Comparison of ENCODE assay signal across 15 cellular contexts in the genomic region with DNA sequence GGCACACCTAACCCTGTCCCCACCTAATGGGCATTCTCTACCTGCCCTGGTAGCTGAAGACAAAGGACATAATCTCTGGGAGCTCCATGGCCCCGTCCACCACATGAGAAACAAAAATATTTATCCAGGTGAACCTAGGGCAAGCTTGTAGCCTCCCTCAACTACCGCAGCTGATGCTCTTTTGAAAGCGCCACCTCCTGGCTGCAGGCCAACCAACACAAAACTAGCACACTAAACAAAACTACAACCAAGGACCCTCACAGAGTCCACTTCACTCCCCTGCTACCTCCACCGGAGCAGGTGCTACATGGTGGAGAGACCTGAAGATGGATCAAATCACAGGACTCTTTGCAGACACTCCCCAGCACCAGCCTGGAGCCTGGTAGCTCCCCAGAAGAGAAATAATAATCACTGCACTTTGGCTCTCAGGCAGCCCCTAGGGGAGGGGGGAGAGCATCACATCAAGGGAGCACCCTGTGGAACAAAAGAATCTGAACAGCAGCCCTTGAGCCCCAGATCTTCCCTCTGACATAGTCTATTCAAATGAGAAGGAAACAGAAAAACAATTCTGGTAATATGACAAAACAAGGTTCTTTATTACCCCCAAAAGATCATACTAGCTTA.
DNase-seq lines count a peak whose midpoint lies in the region; ATAC-seq, FAIRE-seq and TF ChIP-seq lines count a peak whose summit lies in the region.
"Had no signal": no experiment of that assay in that cellular context is flagged by ENCODE, and none has a peak within 500 bp of the region (broad histone marks: within the 10 kb centered on the region; RNA-seq: fewer than 3 reads in every experiment).

No MANE protein-coding gene starts in this region.

- H3K4me1 Mint-ChIP-seq in activated naive CD8-positive, alpha-beta T cell treated with anti-CD3 and anti-CD28 coated beads, Interleukin-2, amount 10 ng/mL, durations not matched to agents 7 days and 5 days: no peaks in the 10 kb centered on the region
- H3K4me1 Mint-ChIP-seq in activated naive CD8-positive, alpha-beta T cell treated with anti-CD3 and anti-CD28 coated beads for 36 hours: no peaks in the 10 kb centered on the region
- peaks cover 2% of the 10 kb centered on the region for H3K4me1 Mint-ChIP-seq in progenitor cell of endocrine pancreas (ENCODE audit: low read depth)

- H3K4me3 Mint-ChIP-seq in activated naive CD8-positive, alpha-beta T cell treated with anti-CD3 and anti-CD28 coated beads, Interleukin-2, amount 10 ng/mL, durations not matched to agents 7 days and 5 days: no peak overlapping the region
- H3K4me3 Mint-ChIP-seq in activated naive CD8-positive, alpha-beta T cell treated with anti-CD3 and anti-CD28 coated beads for 36 hours: no peak overlapping the region
- no peak overlapping the region for H3K4me3 Mint-ChIP-seq in progenitor cell of endocrine pancreas (ENCODE audit: low read depth)

- H3K27ac ChIP-seq in SK-N-MC: no peak overlapping the region
- no peak overlapping the region for H3K27ac ChIP-seq in esophagus squamous epithelium
- H3K27ac ChIP-seq: right atrium auricular region, upper lobe of left lung had no signal

- no peak for TF ChIP-seq POLR2A in esophagus squamous epithelium (IDR thresholded peaks at IDR 0.05)

- POLR2A ChIA-PET in activated naive CD8-positive, alpha-beta T cell treated with anti-CD3 and anti-CD28 coated beads, Interleukin-2, amount 10 ng/mL, durations not matched to agents 7 days and 5 days (lab: Charles Lee): no interaction called here

- peak; percentile 30 for DNase-seq in activated naive CD8-positive, alpha-beta T cell treated with anti-CD3 and anti-CD28 coated beads, Interleukin-2, amount 10 ng/mL, durations not matched to agents 7 days and 5 days
- no peak for DNase-seq in activated naive CD8-positive, alpha-beta T cell treated with anti-CD3 and anti-CD28 coated beads for 36 hours
- no peak for DNase-seq in GM18507 (ENCODE audit: extremely low spot score, insufficient read length, low read depth)
- no peak for DNase-seq in SK-N-MC (ENCODE audit: low read depth, low spot score)
- no peak for DNase-seq in progenitor cell of endocrine pancreas (ENCODE audit: low spot score, unreplicated experiment)
- DNase-seq in hepatic stellate cell (ENCODE audit: low spot score): no peak
- DNase-seq in left cardiac atrium: no peak
- no peak for DNase-seq in esophagus squamous epithelium (lab: John Stamatoyannopoulos, UW)
- DNase-seq: foreskin fibroblast, mesenchymal stem cell, NCI-H1105 treated with DMSO at 0.1 percent for 48 hours, NCI-H226, upper lobe of left lung had no signal

- WGBS in esophagus squamous epithelium, 2 donors: 78 to 84% methylated on average over 3 to 4 of the region's 4 CpGs

- H3K27me3 ChIP-seq in esophagus squamous epithelium: no peaks in the 10 kb centered on the region
- H3K27me3 ChIP-seq: right atrium auricular region, upper lobe of left lung had no signal

- H3K27me3 Mint-ChIP-seq in activated naive CD8-positive, alpha-beta T cell treated with anti-CD3 and anti-CD28 coated beads, Interleukin-2, amount 10 ng/mL, durations not matched to agents 7 days and 5 days: no peaks in the 10 kb centered on the region
- no peaks in the 10 kb centered on the region for H3K27me3 Mint-ChIP-seq in activated naive CD8-positive, alpha-beta T cell treated with anti-CD3 and anti-CD28 coated beads for 36 hours
- peaks cover 4% of the 10 kb centered on the region for H3K27me3 Mint-ChIP-seq in progenitor cell of endocrine pancreas

- H3K4me3 ChIP-seq in SK-N-MC (0 out of 2 replicates have a peak overlapping the region, but pooled peaks have one; percentile 60), esophagus squamous epithelium (no peak overlapping the region)
- H3K4me3 ChIP-seq: HAP-1, right atrium auricular region, upper lobe of left lung had no signal

- intact Hi-C loops in left cardiac atrium (cut with DNase I) (no loop called here), esophagus squamous epithelium (cut with DNase I) (no loop called here)

- no peak overlapping the region for H3K9ac ChIP-seq in SK-N-MC (ENCODE audit: insufficient read length)

- no peaks in the 10 kb centered on the region for H3K4me1 ChIP-seq in esophagus squamous epithelium
- H3K4me1 ChIP-seq: HAP-1, right atrium auricular region, upper lobe of left lung had no signal

- peaks cover 2% of the 10 kb centered on the region for H3K36me3 Mint-ChIP-seq in activated naive CD8-positive, alpha-beta T cell treated with anti-CD3 and anti-CD28 coated beads, Interleukin-2, amount 10 ng/mL, durations not matched to agents 7 days and 5 days
- H3K36me3 Mint-ChIP-seq in activated naive CD8-positive, alpha-beta T cell treated with anti-CD3 and anti-CD28 coated beads for 36 hours: peaks cover 3% of the 10 kb centered on the region
- H3K36me3 Mint-ChIP-seq in progenitor cell of endocrine pancreas (ENCODE audit: insufficient read depth): no peaks in the 10 kb centered on the region

- H3K27ac Mint-ChIP-seq in activated naive CD8-positive, alpha-beta T cell treated with anti-CD3 and anti-CD28 coated beads, Interleukin-2, amount 10 ng/mL, durations not matched to agents 7 days and 5 days: no peak overlapping the region
- H3K27ac Mint-ChIP-seq in activated naive CD8-positive, alpha-beta T cell treated with anti-CD3 and anti-CD28 coated beads for 36 hours: no peak overlapping the region
- H3K27ac Mint-ChIP-seq in progenitor cell of endocrine pancreas: no peak overlapping the region

- H3K36me3 ChIP-seq in SK-N-MC (ENCODE audit: insufficient read depth, low read length) (no peaks in the 10 kb centered on the region), esophagus squamous epithelium (no peaks in the 10 kb centered on the region)
- H3K36me3 ChIP-seq: HAP-1, right atrium auricular region, upper lobe of left lung had no signal

- H3K9me3 ChIP-seq in SK-N-MC (ENCODE audit: low read depth, low read length): no peaks in the 10 kb centered on the region
- H3K9me3 ChIP-seq in esophagus squamous epithelium: no peaks in the 10 kb centered on the region
- H3K9me3 ChIP-seq: HAP-1, right atrium auricular region, upper lobe of left lung had no signal

- peak; percentile 36 for FAIRE-seq in GM18507 (lab: Jason Lieb, UNC)

- TF ChIP-seq CTCF in progenitor cell of endocrine pancreas (IDR thresholded peaks at IDR 0.05; ENCODE audit: unreplicated experiment) (peak; percentile 39), esophagus squamous epithelium (IDR thresholded peaks at IDR 0.05) (no peak)

- H3K9me3 Mint-ChIP-seq in activated naive CD8-positive, alpha-beta T cell treated with anti-CD3 and anti-CD28 coated beads, Interleukin-2, amount 10 ng/mL, durations not matched to agents 7 days and 5 days: no peaks in the 10 kb centered on the region
- H3K9me3 Mint-ChIP-seq in activated naive CD8-positive, alpha-beta T cell treated with anti-CD3 and anti-CD28 coated beads for 36 hours: peaks cover 3% of the 10 kb centered on the region
- peaks cover 10% of the 10 kb centered on the region for H3K9me3 Mint-ChIP-seq in progenitor cell of endocrine pancreas (ENCODE audit: low read depth)

- no peak for ATAC-seq in activated naive CD8-positive, alpha-beta T cell treated with anti-CD3 and anti-CD28 coated beads, Interleukin-2, amount 10 ng/mL, durations not matched to agents 7 days and 5 days (ENCODE audit: low read depth)
- ATAC-seq in left cardiac atrium: no peak
